In the genomic region with DNA sequence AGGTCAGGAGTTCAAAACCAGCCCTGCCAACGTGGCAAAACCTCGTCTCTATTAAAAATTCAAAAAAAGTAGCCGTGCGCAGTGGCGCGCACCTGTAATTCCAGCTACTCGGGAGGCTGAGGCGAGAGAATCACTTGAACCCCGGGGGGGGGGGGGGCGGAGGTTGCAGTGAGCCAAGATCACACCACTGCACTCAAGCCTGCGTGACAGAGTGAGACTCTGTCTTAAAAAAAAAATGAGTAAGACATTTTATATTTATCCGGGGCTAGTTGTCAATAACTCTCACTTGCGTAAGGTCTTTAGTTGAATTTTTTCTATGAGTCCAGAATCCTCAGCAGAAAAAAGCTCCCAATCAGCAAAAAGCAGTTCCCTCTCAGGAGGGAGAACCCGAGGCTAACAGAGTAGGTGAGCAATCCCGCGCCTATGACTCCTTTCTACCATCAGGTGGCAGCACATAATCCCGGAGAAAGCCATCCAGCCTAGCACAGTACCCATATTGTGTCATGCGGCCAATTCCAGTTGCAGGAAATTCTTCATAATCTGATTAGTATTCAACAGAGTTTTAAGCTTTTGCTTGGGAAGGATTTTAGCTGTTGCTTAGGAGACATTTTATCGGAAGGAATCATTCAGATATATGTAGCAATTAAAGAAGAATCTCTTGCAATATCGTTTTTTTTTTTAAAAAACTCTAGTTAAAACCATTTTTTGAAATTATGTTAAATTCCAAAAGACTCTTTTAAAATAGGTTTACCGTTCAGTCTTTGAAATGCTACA, we compare ENCODE assay signal across 8 cellular contexts. TPM values are rescaled to one million over a fixed set of nuclear protein-coding genes. Genes with fewer than 3 reads are reported as not detected.
DNase-seq lines count a peak whose midpoint lies in the region; ATAC-seq and TF ChIP-seq lines count a peak whose summit lies in the region.

No MANE protein-coding gene starts in this region.

- ATAC-seq in GM21367 (IDR thresholded peaks at IDR 0.05; ENCODE audit: unreplicated experiment), result peak; percentile 100

- H3K4me1 Mint-ChIP-seq in endodermal cell, result peaks cover 18% of the 10 kb centered on the region

- no peaks in the 10 kb centered on the region for H3K36me3 Mint-ChIP-seq in endodermal cell (ENCODE audit: low read depth)

- H3K9ac ChIP-seq in endodermal cell (ENCODE audit: extremely low read depth, low read length, poor library complexity, severe bottlenecking), result no peak overlapping the region

- DNase-seq in DMS 273 (lab: John Stamatoyannopoulos, UW; ENCODE audit: unreplicated experiment) (peak; percentile 90), HK-2 (ENCODE audit: unreplicated experiment) (peak; percentile 71), NCI-H82 treated with DMSO at 0.1 percent for 48 hours (lab: John Stamatoyannopoulos, UW; ENCODE audit: unreplicated experiment) (peak; percentile 97), endodermal cell (peak; percentile 93), midbrain (lab: John Stamatoyannopoulos, UW) (peak; percentile 88)
- peak; percentile 6 to 21 for DNase-seq in activated CD8-positive, alpha-beta memory T cell treated with anti-CD3 and anti-CD28 coated beads for 1 hour (ENCODE audit: extremely low read depth in 1 of 2, low read depth in 1 of 2)
- DNase-seq in stimulated activated CD8-positive, alpha-beta memory T cell treated with anti-CD3 and anti-CD28 coated beads, Interleukin-4, amount 100 ng/mL, for 24 hours (ENCODE audit: low read depth), result peak; percentile 34

- no peaks in the 10 kb centered on the region for H3K27me3 ChIP-seq in endodermal cell (ENCODE audit: control insufficient read depth, insufficient read depth, low read length, poor library complexity, severe bottlenecking)

- no peaks in the 10 kb centered on the region for H3K9me3 ChIP-seq in endodermal cell (ENCODE audit: control insufficient read depth, low read length)

- H3K4me3 Mint-ChIP-seq in endodermal cell, result no peak overlapping the region

- TF ChIP-seq CTCF in endodermal cell (conservative IDR thresholded peaks at IDR 0.05), result peak; percentile 93

- H3K4me1 ChIP-seq in endodermal cell (ENCODE audit: control insufficient read depth, insufficient read depth, low read length), result peaks cover 5% of the 10 kb centered on the region

- H3K27me3 Mint-ChIP-seq in endodermal cell (ENCODE audit: insufficient read depth), result no peaks in the 10 kb centered on the region

- WGBS in endodermal cell (ENCODE audit: insufficient coverage in 1 of 2, insufficient read length in 1 of 2), 2 experiments, result 58 to 62% methylated on average over 12 to 21 of the region's 21 CpGs

- H3K27ac Mint-ChIP-seq in endodermal cell, result no peak overlapping the region

- H3K27ac ChIP-seq in endodermal cell (ENCODE audit: low read depth, low read length), result no peak overlapping the region

- H3K4me3 ChIP-seq in endodermal cell (ENCODE audit: low read length), result no peak overlapping the region

- no peaks in the 10 kb centered on the region for H3K9me3 Mint-ChIP-seq in endodermal cell

- H3K36me3 ChIP-seq in endodermal cell (ENCODE audit: control insufficient read depth, insufficient read depth, low read length), result no peaks in the 10 kb centered on the region

RNA-seq across cellular contexts. Expression of a gene that starts 11.9 kb away (rescaled TPM):
- total RNA-seq in endodermal cell, result not detected
- not detected for polyA plus RNA-seq in endodermal cell (2013, experiment 1 of 2)
- not detected for polyA plus RNA-seq in endodermal cell (2013, experiment 2 of 2)

RNA-seq across cellular contexts. Expression of a gene that starts 14.6 kb away (rescaled TPM):
- total RNA-seq in endodermal cell, result under 1 TPM in 1 of 2 donors, not detected in 1; 0.55 TPM
- polyA plus RNA-seq in endodermal cell (2013, experiment 1 of 2), result 1.9 TPM
- 1.5 TPM for polyA plus RNA-seq in endodermal cell (2013, experiment 2 of 2)

RNA-seq across cellular contexts. Expression of a gene that starts 29.3 kb away (rescaled TPM):
- total RNA-seq in endodermal cell, result under 1 TPM in 1 of 2 donors, not detected in 1; 0.46 TPM
- polyA plus RNA-seq in endodermal cell (2013, experiment 1 of 2), result not detected
- not detected for polyA plus RNA-seq in endodermal cell (2013, experiment 2 of 2)

RNA-seq across cellular contexts. Expression of a gene that starts 45.6 kb away (rescaled TPM):
- total RNA-seq in endodermal cell, result not detected
- polyA plus RNA-seq in endodermal cell (2013, experiment 1 of 2), result not detected
- polyA plus RNA-seq in endodermal cell (2013, experiment 2 of 2), result not detected

RNA-seq across cellular contexts. Expression of a gene that starts 50.9 kb away (rescaled TPM):
- total RNA-seq in endodermal cell, result 1 to 10 TPM in 1 of 2 donors, not detected in 1; 2.2 TPM
- polyA plus RNA-seq in endodermal cell (2013, experiment 1 of 2), result 0.71 TPM
- 1.4 TPM for polyA plus RNA-seq in endodermal cell (2013, experiment 2 of 2)

Comparison
In these comparisons a context has a peak if more than half of its experiments do, and no peak if none do; other contexts are left out.
1. DNase-seq: peak in every context shown above with its lines; median percentile 97 in NCI-H82 treated with DMSO at 0.1 percent for 48 hours; 93 in endodermal cell; 90 in DMS 273; 88 in midbrain; 71 in HK-2; 34 in stimulated activated CD8-positive, alpha-beta memory T cell treated with anti-CD3 and anti-CD28 coated beads, Interleukin-4, amount 100 ng/mL, for 24 hours; 14 in activated CD8-positive, alpha-beta memory T cell treated with anti-CD3 and anti-CD28 coated beads for 1 hour.